In the genomic region with DNA sequence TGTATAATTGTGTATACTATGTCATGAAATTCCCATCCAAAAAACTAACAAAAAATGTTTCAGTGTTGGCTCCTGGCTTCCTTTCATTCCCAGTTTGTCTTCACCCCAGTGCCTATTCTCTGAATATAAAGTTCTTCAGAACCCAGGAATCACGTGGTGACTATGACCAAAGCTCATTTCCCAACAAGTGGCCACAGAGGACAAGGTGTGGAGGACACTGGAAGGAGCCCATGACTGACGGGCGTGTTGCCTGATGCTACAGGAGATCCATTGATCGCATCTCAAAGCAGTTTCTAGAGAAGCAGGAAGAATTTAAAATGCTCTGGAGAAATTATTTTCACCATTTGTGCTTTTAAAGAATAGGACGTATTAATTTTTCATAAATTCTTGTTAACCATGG, we compare ENCODE assay signal across 19 cellular contexts. TPM values are rescaled to one million over a fixed set of nuclear protein-coding genes. Genes with fewer than 3 reads are reported as not detected.
"Had no signal": no experiment of that assay in that cellular context is flagged by ENCODE, and none has a peak within 500 bp of the region (broad histone marks: within the 10 kb centered on the region; RNA-seq: fewer than 3 reads in every experiment).

No MANE protein-coding gene starts in this region.

- H3K9me3 ChIP-seq: Peyer's patch had no signal

- H3K36me3 Mint-ChIP-seq: activated CD8-positive, alpha-beta memory T cell treated with anti-CD3 and anti-CD28 coated beads, Interleukin-2, amount 10 ng/mL, durations not matched to agents 7 days and 5 days; activated naive CD8-positive, alpha-beta T cell had no signal

- H3K36me3 ChIP-seq: brain microvascular endothelial cell, Peyer's patch had no signal

- H3K27me3 ChIP-seq: brain microvascular endothelial cell, Peyer's patch had no signal

- H3K27ac Mint-ChIP-seq: activated B cell treated with CpG ODN at 0.5 μM for 24 hours; activated CD4-positive, alpha-beta T cell treated with anti-CD3 and anti-CD28 coated beads, Interleukin-2, amount 10 ng/mL, durations not matched to agents 24 days and 14 days; activated CD8-positive, alpha-beta memory T cell treated with anti-CD3 and anti-CD28 coated beads, Interleukin-2, amount 10 ng/mL, durations not matched to agents 7 days and 5 days; activated naive CD8-positive, alpha-beta T cell; T-helper 17 cell had no signal

- H3K4me3 ChIP-seq: Peyer's patch had no signal

- H3K27ac ChIP-seq: brain microvascular endothelial cell, Peyer's patch had no signal

- DNase-seq: activated B cell treated with CpG ODN at 0.5 μM for 24 hours; activated CD4-positive, alpha-beta T cell treated with anti-CD3 and anti-CD28 coated beads for 1 hour; activated CD4-positive, alpha-beta T cell treated with anti-CD3 and anti-CD28 coated beads, Interleukin-2, amount 10 ng/mL, durations not matched to agents 24 days and 14 days; activated CD4-positive, alpha-beta T cell treated with anti-CD3 and anti-CD28 coated beads, Interleukin-2, amount 50 U/mL, for 48 hours; activated CD8-positive, alpha-beta memory T cell treated with anti-CD3 and anti-CD28 coated beads, Interleukin-2, amount 10 ng/mL, durations not matched to agents 7 days and 5 days; activated effector memory CD4-positive, alpha-beta T cell treated with anti-CD3 and anti-CD28 coated beads, Interleukin-2, amount 50 U/mL, for 16 hours; activated naive CD4-positive, alpha-beta T cell treated with Interleukin-2 at 50 U/mL for 16 hours; activated T-cell treated with anti-CD3 and anti-CD28 coated beads, Interleukin-2, amount 50 U/mL, for 4 hours; brain microvascular endothelial cell; Kasumi-1; NCI-H1048; NCI-H187 treated with DMSO at 0.1 percent for 48 hours; NCI-H2081 treated with DMSO at 0.1 percent for 48 hours; NCI-H446; Peyer's patch; SHP77; T-helper 17 cell; T-helper 9 cell had no signal

- H3K4me1 ChIP-seq: Peyer's patch had no signal

- H3K4me3 Mint-ChIP-seq: activated B cell treated with CpG ODN at 0.5 μM for 24 hours; activated CD4-positive, alpha-beta T cell treated with anti-CD3 and anti-CD28 coated beads, Interleukin-2, amount 10 ng/mL, durations not matched to agents 24 days and 14 days; activated CD8-positive, alpha-beta memory T cell treated with anti-CD3 and anti-CD28 coated beads, Interleukin-2, amount 10 ng/mL, durations not matched to agents 7 days and 5 days; activated naive CD8-positive, alpha-beta T cell; activated T-cell treated with anti-CD3 and anti-CD28 coated beads, Interleukin-2, amount 50 U/mL, for 4 hours; T-helper 17 cell had no signal

- H3K4me1 Mint-ChIP-seq: activated B cell treated with CpG ODN at 0.5 μM for 24 hours had no signal

- H3K9me3 Mint-ChIP-seq: activated B cell treated with CpG ODN at 0.5 μM for 24 hours; activated T-cell treated with anti-CD3 and anti-CD28 coated beads, Interleukin-2, amount 50 U/mL, for 4 hours had no signal

- ATAC-seq: activated CD8-positive, alpha-beta memory T cell treated with anti-CD3 and anti-CD28 coated beads, Interleukin-2, amount 10 ng/mL, durations not matched to agents 7 days and 5 days had no signal

- H3K27me3 Mint-ChIP-seq: activated B cell treated with CpG ODN at 0.5 μM for 24 hours, T-helper 17 cell had no signal

RNA-seq across cellular contexts. Expression of a gene that starts 7.4 kb away (rescaled TPM):
- total RNA-seq: activated B cell treated with CpG ODN at 0.5 μM for 24 hours; activated T-cell treated with anti-CD3 and anti-CD28 coated beads, Interleukin-2, amount 50 U/mL, for 4 hours had no signal
